Comparison of ENCODE assay signal across 14 cellular contexts in the genomic region with DNA sequence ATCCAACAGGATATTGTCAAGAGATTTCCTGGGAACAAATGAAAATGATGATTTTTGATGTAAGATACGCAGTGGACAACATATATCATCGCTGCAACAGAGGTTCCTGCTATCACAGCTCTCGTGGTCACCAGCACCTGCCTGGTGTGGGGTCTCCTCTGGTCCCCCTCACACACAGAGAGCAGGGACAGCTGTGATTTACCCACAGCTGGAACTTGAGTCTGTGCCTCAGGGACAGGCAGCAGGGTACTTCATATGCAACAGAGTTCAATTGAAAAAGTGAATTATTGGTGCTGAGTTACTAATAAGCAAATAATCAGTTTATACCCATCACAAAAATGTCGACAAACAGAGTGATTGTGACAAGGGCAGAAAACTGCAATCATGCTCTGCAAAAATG.
DNase-seq lines count a peak whose midpoint lies in the region; ATAC-seq and TF ChIP-seq lines count a peak whose summit lies in the region.
"Had no signal": no experiment of that assay in that cellular context is flagged by ENCODE, and none has a peak within 500 bp of the region (broad histone marks: within the 10 kb centered on the region; RNA-seq: fewer than 3 reads in every experiment).

No MANE protein-coding gene starts in this region.

- ATAC-seq in left lobe of liver (no peak), HG02884 (IDR thresholded peaks at IDR 0.05; ENCODE audit: unreplicated experiment) (no peak)

- H3K36me3 ChIP-seq in right atrium auricular region (no peaks in the 10 kb centered on the region), spleen (no peaks in the 10 kb centered on the region)

- peaks cover 0 to 20% of the 10 kb centered on the region in 2 donors for H3K4me1 ChIP-seq in right atrium auricular region
- H3K4me1 ChIP-seq in spleen, result peaks cover 12 to 33% (median 23%) of the 10 kb centered on the region in 6 donors

- H3K4me3 ChIP-seq in right atrium auricular region, result no peak overlapping the region
- H3K4me3 ChIP-seq in spleen, result no peak overlapping the region

- TF ChIP-seq POLR2A in spleen (IDR thresholded peaks at IDR 0.05), result no peak

- intact Hi-C loops in cardiac septum (cut with DNase I), result no loop called here
- intact Hi-C loops in posterior vena cava (cut with DNase I), result loop anchor here in 1 of 2 donors (2.0 kb wide), 1 partner anchor 74 kb away; no protein-coding TSS in a partner anchor
- intact Hi-C loops in spleen (cut with DNase I; ENCODE audit: low total_unique reads), result no loop called here

- no peak for TF ChIP-seq CTCF in right atrium auricular region (IDR thresholded peaks at IDR 0.05)
- TF ChIP-seq CTCF in spleen (IDR thresholded peaks at IDR 0.05 in 8 of 11, conservative IDR thresholded peaks at IDR 0.05 in 3 of 11), result no peak

- peak; percentile 47 for DNase-seq in right atrium auricular region (ENCODE audit: low spot score)
- no peak for DNase-seq in cardiac septum (ENCODE audit: low spot score)
- DNase-seq in left lobe of liver (ENCODE audit: low spot score), result peak; percentile 7
- peak; percentile 9 for DNase-seq in posterior vena cava (ENCODE audit: low spot score)
- DNase-seq in cerebellum (ENCODE audit: low spot score), result no peak
- DNase-seq in spleen, result no peak
- DNase-seq: DMS79 treated with DMSO at 0.1 percent for 48 hours, GF-D8, NCI-H1092, NCI-H1417 treated with DMSO at 0.1 percent for 48 hours, NCI-H2227 treated with DMSO at 0.1 percent for 48 hours, NCI-H526 treated with DMSO at 0.1 percent for 48 hours, SHP77 treated with DMSO at 0.1 percent for 48 hours had no signal

- H3K27ac ChIP-seq in right atrium auricular region (no peak overlapping the region), spleen (no peak overlapping the region)

- WGBS in spleen, 5 donors, result 80 to 91% (median 84%) methylated on average over 4 of the region's 4 CpGs

- H3K27me3 ChIP-seq in right atrium auricular region (peaks cover 0 to 20% of the 10 kb centered on the region in 2 donors), spleen (replicated peaks in 1 of 7) (peaks cover 0 to 44% (median 29%) of the 10 kb centered on the region in 7 donors)

- H3K9me3 ChIP-seq in right atrium auricular region (no peaks in the 10 kb centered on the region), spleen (no peaks in the 10 kb centered on the region)

Comparison
In these comparisons a context has a peak if more than half of its experiments do, and no peak if none do; other contexts are left out.
1. DNase-seq: peak in right atrium auricular region (single experiment), left lobe of liver (single experiment) and posterior vena cava (single experiment); none in cardiac septum (single experiment), cerebellum (single experiment) and spleen (single experiment).